ENCODE assay signal across 12 cellular contexts in the genomic region with DNA sequence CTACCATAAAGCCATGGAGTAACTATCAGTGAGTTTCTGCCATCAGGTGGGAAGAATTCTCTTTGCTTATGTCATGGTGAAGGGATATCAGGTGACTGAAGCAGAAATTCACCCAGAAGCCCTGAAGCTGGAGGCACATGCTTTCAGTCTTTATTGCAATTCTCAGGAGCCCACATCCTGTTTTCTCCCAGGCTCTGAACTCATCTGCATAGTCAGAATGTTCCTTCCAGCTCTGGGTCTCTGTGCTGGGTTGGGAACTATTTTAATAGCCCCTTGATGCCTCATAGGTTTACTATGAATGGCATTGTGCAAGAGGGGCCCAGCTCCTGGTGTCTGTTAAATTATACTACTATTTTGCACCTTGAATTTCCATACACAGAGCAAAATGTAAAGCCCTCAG.
DNase-seq lines count a peak whose midpoint lies in the region; TF ChIP-seq lines count a peak whose summit lies in the region.
"Had no signal": no experiment of that assay in that cellular context is flagged by ENCODE, and none has a peak within 500 bp of the region (broad histone marks: within the 10 kb centered on the region; RNA-seq: fewer than 3 reads in every experiment).

No MANE protein-coding gene starts in this region.

- H3K4me2 ChIP-seq in skeletal muscle satellite cell (ENCODE audit: low read length), result peak overlapping the region; percentile 42

- peak overlapping the region; percentile 70 for H3K27ac Mint-ChIP-seq in activated CD4-positive, alpha-beta memory T cell treated with anti-CD3 and anti-CD28 coated beads for 36 hours
- H3K27ac Mint-ChIP-seq in activated CD4-positive, alpha-beta memory T cell treated with anti-CD3 and anti-CD28 coated beads, Interleukin-2, amount 10 ng/mL, durations not matched to agents 7 days and 5 days, result no peak overlapping the region
- H3K27ac Mint-ChIP-seq: activated B cell treated with CpG ODN at 0.5 μM for 24 hours had no signal

- H3K9me3 ChIP-seq in skeletal muscle satellite cell (replicated peaks; ENCODE audit: low read length), result no peaks in the 10 kb centered on the region
- H3K9me3 ChIP-seq: ovary had no signal

- H3K27me3 Mint-ChIP-seq in activated CD4-positive, alpha-beta memory T cell treated with anti-CD3 and anti-CD28 coated beads for 36 hours, result peaks cover 1% of the 10 kb centered on the region
- H3K27me3 Mint-ChIP-seq in activated CD4-positive, alpha-beta memory T cell treated with anti-CD3 and anti-CD28 coated beads, Interleukin-2, amount 10 ng/mL, durations not matched to agents 7 days and 5 days, result no peaks in the 10 kb centered on the region
- H3K27me3 Mint-ChIP-seq: activated B cell treated with CpG ODN at 0.5 μM for 24 hours had no signal

- no peak overlapping the region for H3K4me3 Mint-ChIP-seq in activated CD4-positive, alpha-beta memory T cell treated with anti-CD3 and anti-CD28 coated beads for 36 hours
- no peak overlapping the region for H3K4me3 Mint-ChIP-seq in activated CD4-positive, alpha-beta memory T cell treated with anti-CD3 and anti-CD28 coated beads, Interleukin-2, amount 10 ng/mL, durations not matched to agents 7 days and 5 days
- H3K4me3 Mint-ChIP-seq: activated B cell treated with CpG ODN at 0.5 μM for 24 hours had no signal

- no peaks in the 10 kb centered on the region for H3K27me3 ChIP-seq in skeletal muscle satellite cell (ENCODE audit: control insufficient read depth, insufficient read depth, low read length)
- H3K27me3 ChIP-seq: ovary had no signal

- DNase-seq in activated CD4-positive, alpha-beta memory T cell treated with anti-CD3 and anti-CD28 coated beads for 36 hours, result no peak
- DNase-seq in activated CD4-positive, alpha-beta memory T cell treated with anti-CD3 and anti-CD28 coated beads, Interleukin-2, amount 10 ng/mL, durations not matched to agents 7 days and 5 days, result no peak
- DNase-seq in NCI-H69 (lab: John Stamatoyannopoulos, UW) (peak; percentile 40), epithelial cell of proximal tubule (ENCODE audit: low read depth) (peak; percentile 96), NCI-H446 (lab: John Stamatoyannopoulos, UW) (no peak), mucosa of gallbladder (ENCODE audit: low spot score) (no peak)
- DNase-seq in stimulated activated CD8-positive, alpha-beta memory T cell treated with anti-CD3 and anti-CD28 coated beads, Interleukin-4, amount 100 ng/mL, for 48 hours, result no peak
- DNase-seq: activated B cell treated with CpG ODN at 0.5 μM for 24 hours; activated effector memory CD4-positive, alpha-beta T cell treated with Interleukin-2 at 50 U/mL for 16 hours; ovary had no signal

- H3K36me3 Mint-ChIP-seq in activated CD4-positive, alpha-beta memory T cell treated with anti-CD3 and anti-CD28 coated beads for 36 hours, result no peaks in the 10 kb centered on the region
- no peaks in the 10 kb centered on the region for H3K36me3 Mint-ChIP-seq in activated CD4-positive, alpha-beta memory T cell treated with anti-CD3 and anti-CD28 coated beads, Interleukin-2, amount 10 ng/mL, durations not matched to agents 7 days and 5 days (ENCODE audit: low read depth)
- H3K36me3 Mint-ChIP-seq: immature natural killer cell had no signal

- intact Hi-C loops in activated CD4-positive, alpha-beta memory T cell treated with anti-CD3 and anti-CD28 coated beads for 36 hours (cut with micrococcal nuclease), result no loop called here

- POLR2A ChIA-PET in activated CD4-positive, alpha-beta memory T cell treated with anti-CD3 and anti-CD28 coated beads for 36 hours (lab: Charles Lee), result no interaction called here
- POLR2A ChIA-PET in activated CD4-positive, alpha-beta memory T cell treated with anti-CD3 and anti-CD28 coated beads, Interleukin-2, amount 10 ng/mL, durations not matched to agents 7 days and 5 days (lab: Charles Lee), result no interaction called here

- H3K9ac ChIP-seq in skeletal muscle satellite cell (ENCODE audit: low read depth, low read length), result peak overlapping the region; percentile 49

- peaks cover 37% of the 10 kb centered on the region for H3K4me1 ChIP-seq in skeletal muscle satellite cell (ENCODE audit: control insufficient read depth, insufficient read depth, low read length)

- peaks cover 9% of the 10 kb centered on the region for H3K9me3 Mint-ChIP-seq in activated CD4-positive, alpha-beta memory T cell treated with anti-CD3 and anti-CD28 coated beads for 36 hours
- no peaks in the 10 kb centered on the region for H3K9me3 Mint-ChIP-seq in activated CD4-positive, alpha-beta memory T cell treated with anti-CD3 and anti-CD28 coated beads, Interleukin-2, amount 10 ng/mL, durations not matched to agents 7 days and 5 days

- CTCF ChIA-PET in activated CD4-positive, alpha-beta memory T cell treated with anti-CD3 and anti-CD28 coated beads for 36 hours (lab: Charles Lee), result no interaction called here
- CTCF ChIA-PET in activated CD4-positive, alpha-beta memory T cell treated with anti-CD3 and anti-CD28 coated beads, Interleukin-2, amount 10 ng/mL, durations not matched to agents 7 days and 5 days (lab: Charles Lee), result no interaction called here

- no peak for TF ChIP-seq CTCF in epithelial cell of proximal tubule (conservative IDR thresholded peaks at IDR 0.05; ENCODE audit: low read depth, low read length)

- peaks cover 6% of the 10 kb centered on the region for H3K4me1 Mint-ChIP-seq in activated CD4-positive, alpha-beta memory T cell treated with anti-CD3 and anti-CD28 coated beads for 36 hours (ENCODE audit: low read depth)
- H3K4me1 Mint-ChIP-seq in activated CD4-positive, alpha-beta memory T cell treated with anti-CD3 and anti-CD28 coated beads, Interleukin-2, amount 10 ng/mL, durations not matched to agents 7 days and 5 days, result peaks cover 13% of the 10 kb centered on the region
- H3K4me1 Mint-ChIP-seq: activated B cell treated with CpG ODN at 0.5 μM for 24 hours had no signal

- H3K4me3 ChIP-seq in epithelial cell of proximal tubule (ENCODE audit: low read depth, low read length) (no peak overlapping the region), skeletal muscle satellite cell (ENCODE audit: low read length) (no peak overlapping the region)
- H3K4me3 ChIP-seq: ovary had no signal

- H3K36me3 ChIP-seq in skeletal muscle satellite cell (ENCODE audit: insufficient read depth, low read length), result no peaks in the 10 kb centered on the region
- H3K36me3 ChIP-seq: ovary had no signal

Comparison
In these comparisons a context has a peak if more than half of its experiments do, and no peak if none do; other contexts are left out.
1. DNase-seq: peak in NCI-H69 (single experiment) and epithelial cell of proximal tubule (single experiment); none in activated CD4-positive, alpha-beta memory T cell treated with anti-CD3 and anti-CD28 coated beads for 36 hours (single experiment), activated CD4-positive, alpha-beta memory T cell treated with anti-CD3 and anti-CD28 coated beads, Interleukin-2, amount 10 ng/mL, durations not matched to agents 7 days and 5 days (single experiment), NCI-H446 (0 of 2), mucosa of gallbladder (single experiment) and stimulated activated CD8-positive, alpha-beta memory T cell treated with anti-CD3 and anti-CD28 coated beads, Interleukin-4, amount 100 ng/mL, for 48 hours (single experiment).